ENCODE assay signal across 17 cellular contexts in genomic region chr1:239772456-239772855, GRCh38.
A peak's percentile ranks its signal among the peaks of the same experiment; 100 is the strongest.
DNase-seq lines count a peak whose midpoint lies in the region; ATAC-seq and TF ChIP-seq lines count a peak whose summit lies in the region.
"Had no signal": no experiment of that assay in that cellular context is flagged by ENCODE, and none has a peak within 500 bp of the region (broad histone marks: within the 10 kb centered on the region; RNA-seq: fewer than 3 reads in every experiment).

No MANE protein-coding gene starts in this region.

- H3K36me3 Mint-ChIP-seq in WTC11 = no peaks in the 10 kb centered on the region
- H3K36me3 Mint-ChIP-seq: CD14-positive monocyte; CD4-positive, alpha-beta memory T cell had no signal

- H3K27me3 ChIP-seq in SK-N-SH (ENCODE audit: insufficient read depth) = no peaks in the 10 kb centered on the region
- no peaks in the 10 kb centered on the region for H3K27me3 ChIP-seq in smooth muscle cell (ENCODE audit: low read depth)

- H3K4me1 ChIP-seq in SK-N-SH (ENCODE audit: control insufficient read depth in 1 of 2, insufficient read depth in 2 of 2, low read depth in 1 of 2, low read length in 1 of 2) (peaks cover 0 to 20% of the 10 kb centered on the region in 2 experiments; a peak in 2 of 4 replicates), mesodermal cell (ENCODE audit: control insufficient read depth, insufficient read depth, low read length, poor library complexity, severe bottlenecking) (peaks cover 7% of the 10 kb centered on the region), smooth muscle cell (ENCODE audit: low read depth) (peaks cover 7% of the 10 kb centered on the region)

- CTCF ChIA-PET in SK-N-SH (lab: Yijun Ruan, JAX) (interaction anchor here (1.4 kb wide), 1 partner anchor 13 kb away, joined by 3 read pairs; no protein-coding TSS in a partner anchor), WTC11 (lab: Charles Lee) (no interaction called here)

- H3K27ac ChIP-seq in SK-N-SH (ENCODE audit: low read depth in 2 of 2, low read length in 1 of 2) = peak overlapping the region in 1 of 2 experiments; percentile 12; a peak in 1 of 4 replicates
- peak overlapping the region; percentile 54 for H3K27ac ChIP-seq in mesodermal cell (ENCODE audit: low read depth, low read length, severe bottlenecking)
- peak overlapping the region; percentile 49 for H3K27ac ChIP-seq in smooth muscle cell (ENCODE audit: low read depth)
- H3K27ac ChIP-seq: 22Rv1, A549 had no signal

- ATAC-seq in SK-N-SH treated with all-trans-retinoic acid at 6 μM for 48 hours (no peak), WTC11 (no peak), HG02588 (IDR thresholded peaks at IDR 0.05; ENCODE audit: unreplicated experiment) (no peak)
- ATAC-seq: A549, GM23338 had no signal

- TF ChIP-seq CTCF in SK-N-SH (IDR thresholded peaks at IDR 0.05) (no peak), WTC11 (IDR thresholded peaks at IDR 0.05) (no peak), smooth muscle cell (IDR thresholded peaks at IDR 0.05; ENCODE audit: borderline replicate concordance, insufficient read depth, poor library complexity, severe bottlenecking) (no peak)

- TF ChIP-seq EP300 in SK-N-SH (IDR thresholded peaks at IDR 0.05; ENCODE audit: borderline replicate concordance in 1 of 2, low read depth in 1 of 2, low read length in 1 of 2) = no peak

- no peak for TF ChIP-seq RAD21 in SK-N-SH (IDR thresholded peaks at IDR 0.05; ENCODE audit: low read length)

- H3K9me3 ChIP-seq in SK-N-SH = no peaks in the 10 kb centered on the region
- H3K9me3 ChIP-seq in mesodermal cell (ENCODE audit: control insufficient read depth, low read length) = no peaks in the 10 kb centered on the region
- no peaks in the 10 kb centered on the region for H3K9me3 ChIP-seq in smooth muscle cell (replicated peaks; ENCODE audit: low read depth)
- H3K9me3 ChIP-seq: A549 had no signal

- H3K9ac ChIP-seq in SK-N-SH (no peak overlapping the region), smooth muscle cell (ENCODE audit: low read depth) (no peak overlapping the region)

- no peaks in the 10 kb centered on the region for H3K27me3 Mint-ChIP-seq in WTC11 (ENCODE audit: low read depth)
- H3K27me3 Mint-ChIP-seq: CD4-positive, alpha-beta memory T cell had no signal

- 63% methylated on average over 4 of the region's 4 CpGs for WGBS in SK-N-SH (ENCODE audit: low lambda C conversion rate)
- 77 to 80% methylated on average over 4 of the region's 4 CpGs for WGBS in mesodermal cell (ENCODE audit: insufficient coverage in 2 of 2), 2 experiments
- WGBS in smooth muscle cell (ENCODE audit: low lambda C conversion rate) = 36% methylated on average over 4 of the region's 4 CpGs

- H3K4me3 ChIP-seq in SK-N-SH (ENCODE audit: low read depth in 2 of 2, low read length in 1 of 2) (no peak overlapping the region), mesodermal cell (ENCODE audit: extremely low read depth, insufficient read depth, low read length, poor library complexity, severe bottlenecking) (no peak overlapping the region), smooth muscle cell (no peak overlapping the region)
- H3K4me3 ChIP-seq: A549, GM23338 had no signal

- H2AFZ ChIP-seq in SK-N-SH (ENCODE audit: low read depth) = no peak overlapping the region
- no peak overlapping the region for H2AFZ ChIP-seq in smooth muscle cell (ENCODE audit: low read depth)
- H2AFZ ChIP-seq: GM23338 had no signal

- no peak for DNase-seq in SK-N-SH
- no peak for DNase-seq in WTC11 (ENCODE audit: low spot score)
- no peak for DNase-seq in smooth muscle cell (lab: John Stamatoyannopoulos, UW; ENCODE audit: unreplicated experiment)
- no peak for DNase-seq in epidermal melanocyte (ENCODE audit: insufficient read length, low spot score)
- DNase-seq in stimulated activated CD4-positive, alpha-beta T cell treated with anti-CD3 and anti-CD28 coated beads, Interleukin-4, amount 100 ng/mL, for 1 hour = no peak
- DNase-seq: AML-193; Calu3; CD4-positive, alpha-beta memory T cell; DMS79 treated with DMSO at 0.1 percent for 48 hours; HCEC 1CT had no signal

- peak overlapping the region; percentile 85; the same call in 1 of the 2 replicates for H3K27ac Mint-ChIP-seq in WTC11
- H3K27ac Mint-ChIP-seq: CD4-positive, alpha-beta memory T cell; GM23338 had no signal

- POLR2A ChIA-PET in SK-N-SH (lab: Yijun Ruan, JAX) (no interaction called here), WTC11 (lab: Charles Lee) (no interaction called here)

- H3K9me2 ChIP-seq in SK-N-SH = no peaks in the 10 kb centered on the region

- H4K20me1 ChIP-seq in SK-N-SH (ENCODE audit: insufficient read depth) (no peaks in the 10 kb centered on the region), smooth muscle cell (ENCODE audit: low read depth) (no peaks in the 10 kb centered on the region)

- no peak overlapping the region for H3K4me3 Mint-ChIP-seq in WTC11
- H3K4me3 Mint-ChIP-seq: CD14-positive monocyte; CD4-positive, alpha-beta memory T cell; GM23338 had no signal

- H3F3A ChIP-seq in SK-N-SH (replicated peaks; ENCODE audit: insufficient read depth) = no peaks in the 10 kb centered on the region
- H3F3A ChIP-seq in smooth muscle cell (ENCODE audit: low read depth) = no peaks in the 10 kb centered on the region

- H3K4me1 Mint-ChIP-seq in WTC11 = peaks cover 17% of the 10 kb centered on the region
- H3K4me1 Mint-ChIP-seq: CD14-positive monocyte; CD4-positive, alpha-beta memory T cell had no signal

- H3K4me2 ChIP-seq in SK-N-SH (no peak overlapping the region), smooth muscle cell (no peak overlapping the region)
- H3K4me2 ChIP-seq: A549, GM23338 had no signal

- no peaks in the 10 kb centered on the region for H3K79me2 ChIP-seq in SK-N-SH (ENCODE audit: insufficient read depth)
- no peaks in the 10 kb centered on the region for H3K79me2 ChIP-seq in smooth muscle cell (ENCODE audit: low read depth)

- H3K9me3 Mint-ChIP-seq in WTC11 = peaks cover 4% of the 10 kb centered on the region
- H3K9me3 Mint-ChIP-seq: GM23338 had no signal

- H3K36me3 ChIP-seq in SK-N-SH (replicated peaks in 1 of 2; ENCODE audit: control insufficient read depth in 1 of 2, insufficient read depth in 2 of 2, low read length in 1 of 2) (peaks cover 0 to 3% of the 10 kb centered on the region in 2 experiments), mesodermal cell (ENCODE audit: control insufficient read depth, insufficient read depth, low read length) (no peaks in the 10 kb centered on the region), smooth muscle cell (ENCODE audit: low read depth) (no peaks in the 10 kb centered on the region)

TF ChIP-seq in SK-N-SH treated with all-trans-retinoic acid at 6 μM for 48 hours, 23 proteins besides CTCF, POLR2A, EP300 and RAD21:
- TF ChIP-seq POU6F1 (CRISPR knock-in tag; IDR thresholded peaks at IDR 0.05; ENCODE audit: borderline replicate concordance, low read depth) (no peak), ZFP3 (CRISPR knock-in tag; IDR thresholded peaks at IDR 0.05) (peak; percentile 64; the same call in 1 of the 2 replicates)

TF ChIP-seq in SK-N-SH, 30 proteins besides CTCF, POLR2A, EP300 and RAD21:
- no peak for TF ChIP-seq ZBTB33 (IDR thresholded peaks at IDR 0.05; ENCODE audit: borderline replicate concordance, low read depth)

TF ChIP-seq in WTC11, 78 proteins besides CTCF, POLR2A, EP300 and RAD21:
- TF ChIP-seq, protein P1, sequence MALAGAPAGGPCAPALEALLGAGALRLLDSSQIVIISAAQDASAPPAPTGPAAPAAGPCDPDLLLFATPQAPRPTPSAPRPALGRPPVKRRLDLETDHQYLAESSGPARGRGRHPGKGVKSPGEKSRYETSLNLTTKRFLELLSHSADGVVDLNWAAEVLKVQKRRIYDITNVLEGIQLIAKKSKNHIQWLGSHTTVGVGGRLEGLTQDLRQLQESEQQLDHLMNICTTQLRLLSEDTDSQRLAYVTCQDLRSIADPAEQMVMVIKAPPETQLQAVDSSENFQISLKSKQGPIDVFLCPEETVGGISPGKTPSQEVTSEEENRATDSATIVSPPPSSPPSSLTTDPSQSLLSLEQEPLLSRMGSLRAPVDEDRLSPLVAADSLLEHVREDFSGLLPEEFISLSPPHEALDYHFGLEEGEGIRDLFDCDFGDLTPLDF (CRISPR knock-in tag; IDR thresholded peaks at IDR 0.05) = no peak
- TF ChIP-seq NR1H2 (CRISPR knock-in tag; IDR thresholded peaks at IDR 0.05) (no peak), EMX1 (CRISPR knock-in tag; IDR thresholded peaks at IDR 0.05) (no peak), TCF7 (CRISPR knock-in tag; IDR thresholded peaks at IDR 0.05; ENCODE audit: low read depth) (no peak), PRRX2 (CRISPR knock-in tag; IDR thresholded peaks at IDR 0.05) (no peak), ZNF396 (CRISPR knock-in tag; IDR thresholded peaks at IDR 0.05; ENCODE audit: borderline replicate concordance) (no peak)
